In genomic region chr12:124680863-124681778, GRCh38 we compare ENCODE assay signal across 9 cellular contexts.
DNase-seq lines count a peak whose midpoint lies in the region; ATAC-seq and TF ChIP-seq lines count a peak whose summit lies in the region.
"Had no signal": no experiment of that assay in that cellular context is flagged by ENCODE, and none has a peak within 500 bp of the region (broad histone marks: within the 10 kb centered on the region; RNA-seq: fewer than 3 reads in every experiment).

No MANE protein-coding gene starts in this region.

- no peak overlapping the region for H3K27ac ChIP-seq in CD4-positive, CD25-positive, alpha-beta regulatory T cell (ENCODE audit: insufficient read depth, low read length, poor library complexity, severe bottlenecking)
- H3K27ac ChIP-seq: KMS-11 had no signal

- H3K36me3 ChIP-seq in CD4-positive, CD25-positive, alpha-beta regulatory T cell (ENCODE audit: control insufficient read depth, insufficient read depth, low read length): no peaks in the 10 kb centered on the region

- CTCF ChIA-PET in HEK293T (lab: Yijun Ruan, JAX): interaction anchor here (0.6 to 0.8 kb wide), 2 partner anchors 84 to 87 kb away, joined by 4 to 5 read pairs; no protein-coding TSS in a partner anchor

- H3K9me3 Mint-ChIP-seq in CD4-positive, CD25-positive, alpha-beta regulatory T cell: no peaks in the 10 kb centered on the region
- no peaks in the 10 kb centered on the region for H3K9me3 Mint-ChIP-seq in T-helper 2 cell treated with Interferon-gamma antibody and Interleukin-4, amounts not matched to agents 5 μg/mL and 100 μg/mL, for 36 hours

- peak; percentile 52 to 71 for ATAC-seq in CD4-positive, CD25-positive, alpha-beta regulatory T cell (ENCODE audit: low read depth in 2 of 2)
- ATAC-seq in HG02642 (IDR thresholded peaks at IDR 0.05; ENCODE audit: poor library complexity, unreplicated experiment): no peak

- H3K27ac Mint-ChIP-seq in CD4-positive, CD25-positive, alpha-beta regulatory T cell: no peak overlapping the region
- no peak overlapping the region for H3K27ac Mint-ChIP-seq in T-helper 2 cell treated with Interferon-gamma antibody and Interleukin-4, amounts not matched to agents 5 μg/mL and 100 μg/mL, for 36 hours

- H3K36me3 Mint-ChIP-seq in CD4-positive, CD25-positive, alpha-beta regulatory T cell: no peaks in the 10 kb centered on the region
- no peaks in the 10 kb centered on the region for H3K36me3 Mint-ChIP-seq in T-helper 2 cell treated with Interferon-gamma antibody and Interleukin-4, amounts not matched to agents 5 μg/mL and 100 μg/mL, for 36 hours (ENCODE audit: low read depth)

- POLR2A ChIA-PET in HEK293T (lab: Yijun Ruan, JAX): no interaction called here

- H3K4me3 Mint-ChIP-seq in CD4-positive, CD25-positive, alpha-beta regulatory T cell: no peak overlapping the region
- no peak overlapping the region for H3K4me3 Mint-ChIP-seq in T-helper 2 cell treated with Interferon-gamma antibody and Interleukin-4, amounts not matched to agents 5 μg/mL and 100 μg/mL, for 36 hours

- peaks cover 0 to 2% (median 0%) of the 10 kb centered on the region in 4 donors for H3K4me1 Mint-ChIP-seq in CD4-positive, CD25-positive, alpha-beta regulatory T cell
- peaks cover 23% of the 10 kb centered on the region for H3K4me1 Mint-ChIP-seq in T-helper 2 cell treated with Interferon-gamma antibody and Interleukin-4, amounts not matched to agents 5 μg/mL and 100 μg/mL, for 36 hours (ENCODE audit: low read depth)

- H3K4me1 ChIP-seq in CD4-positive, CD25-positive, alpha-beta regulatory T cell (ENCODE audit: control insufficient read depth, insufficient read depth, low read length, poor library complexity, severe bottlenecking): no peaks in the 10 kb centered on the region

- H3K27me3 ChIP-seq in CD4-positive, CD25-positive, alpha-beta regulatory T cell (ENCODE audit: control insufficient read depth, insufficient read depth, low read length): no peaks in the 10 kb centered on the region

- peak in 1 of 3 donors; percentile 13 for DNase-seq in CD4-positive, CD25-positive, alpha-beta regulatory T cell
- DNase-seq in HEK293T (ENCODE audit: extremely low spot score) (peak; percentile 36), foreskin melanocyte (peak; percentile 71), pons (ENCODE audit: low spot score) (peak; percentile 57), NCI-H446 (lab: John Stamatoyannopoulos, UW) (no peak), NCI-H2081 (lab: John Stamatoyannopoulos, UW) (no peak)
- DNase-seq in T-helper 2 cell treated with Interferon-gamma antibody and Interleukin-4, amounts not matched to agents 5 μg/mL and 100 μg/mL, for 36 hours (ENCODE audit: low spot score): peak; percentile 62

- H3K4me3 ChIP-seq in CD4-positive, CD25-positive, alpha-beta regulatory T cell (ENCODE audit: low read depth, low read length): no peak overlapping the region

- no peaks in the 10 kb centered on the region for H3K9me3 ChIP-seq in CD4-positive, CD25-positive, alpha-beta regulatory T cell (ENCODE audit: control insufficient read depth in 2 of 2, low read length in 2 of 2)

- H3K27me3 Mint-ChIP-seq in CD4-positive, CD25-positive, alpha-beta regulatory T cell: no peaks in the 10 kb centered on the region
- no peaks in the 10 kb centered on the region for H3K27me3 Mint-ChIP-seq in T-helper 2 cell treated with Interferon-gamma antibody and Interleukin-4, amounts not matched to agents 5 μg/mL and 100 μg/mL, for 36 hours (ENCODE audit: low read depth)

TF ChIP-seq in HEK293T, 16 proteins besides CTCF, POLR2A, EP300 and RAD21:
- TF ChIP-seq BHLHE40 (IDR thresholded peaks at IDR 0.05; ENCODE audit: borderline replicate concordance) (no peak), HDGF (IDR thresholded peaks at IDR 0.05; ENCODE audit: borderline replicate concordance) (no peak), SP1 (IDR thresholded peaks at IDR 0.05) (no peak), NFRKB (IDR thresholded peaks at IDR 0.05) (no peak), FOXM1 (IDR thresholded peaks at IDR 0.05; ENCODE audit: borderline replicate concordance) (no peak), ZNF384 (IDR thresholded peaks at IDR 0.05) (no peak), FOXK2 (IDR thresholded peaks at IDR 0.05) (no peak), ELF4 (IDR thresholded peaks at IDR 0.05) (no peak), PKNOX1 (IDR thresholded peaks at IDR 0.05) (no peak), SUZ12 (IDR thresholded peaks at IDR 0.05) (no peak), L3MBTL2 (conservative IDR thresholded peaks at IDR 0.05) (no peak), FOXA1 (IDR thresholded peaks at IDR 0.05) (no peak), TARDBP (IDR thresholded peaks at IDR 0.05) (no peak), LEF1 (IDR thresholded peaks at IDR 0.05; ENCODE audit: borderline replicate concordance) (no peak), CTBP1 (IDR thresholded peaks at IDR 0.05; ENCODE audit: borderline replicate concordance) (no peak), ARNT (IDR thresholded peaks at IDR 0.05) (no peak)

Comparison
In these comparisons a context has a peak if more than half of its experiments do, and no peak if none do; other contexts are left out.
1. DNase-seq: peak in HEK293T (single experiment), T-helper 2 cell treated with Interferon-gamma antibody and Interleukin-4, amounts not matched to agents 5 μg/mL and 100 μg/mL, for 36 hours (single experiment), foreskin melanocyte (single experiment) and pons (single experiment); none in NCI-H446 (0 of 2) and NCI-H2081 (0 of 2).